Comparison of ENCODE assay signal across 8 cellular contexts in genomic region chr2:230411484-230412368, GRCh38. TPM values are rescaled to one million over a fixed set of nuclear protein-coding genes. Genes with fewer than 3 reads are reported as not detected.
DNase-seq lines count a peak whose midpoint lies in the region; ATAC-seq and TF ChIP-seq lines count a peak whose summit lies in the region.

No MANE protein-coding gene starts in this region.

- peaks cover 3% of the 10 kb centered on the region for H3K79me2 ChIP-seq in DOHH2 (ENCODE audit: control insufficient read depth, low read length)

- H4K20me1 ChIP-seq in DOHH2 (ENCODE audit: control insufficient read depth, insufficient read depth, low read depth, low read length), result no peaks in the 10 kb centered on the region

- no peaks in the 10 kb centered on the region for H3K9me3 ChIP-seq in DOHH2 (ENCODE audit: control insufficient read depth, insufficient read depth, low read length)
- no peaks in the 10 kb centered on the region for H3K9me3 ChIP-seq in adrenal gland (replicated peaks in 1 of 3)
- no peaks in the 10 kb centered on the region for H3K9me3 ChIP-seq in heart right ventricle

- H3F3A ChIP-seq in DOHH2 (ENCODE audit: control insufficient read depth, insufficient read depth), result peaks cover 6% of the 10 kb centered on the region

- ATAC-seq in GM21381 (IDR thresholded peaks at IDR 0.05; ENCODE audit: unreplicated experiment), result peak; percentile 68
- ATAC-seq in SK-N-SH treated with all-trans-retinoic acid at 6 μM for 48 hours, result peak; percentile 85
- ATAC-seq in heart right ventricle, result peak; percentile 79 to 85 (median 84)
- no peak for ATAC-seq in HG03025 (IDR thresholded peaks at IDR 0.05; ENCODE audit: low FRiP score, unreplicated experiment)

- DNase-seq in HT1080 (ENCODE audit: low read depth) (peak; percentile 66), adrenal gland (peak; percentile 71 to 80 (median 76)), heart right ventricle (peak; percentile 64 to 75), posterior cingulate gyrus (peak in 8 of 10 donors; percentile 30 to 93 (median 60))

- intact Hi-C loops in adrenal gland (cut with DNase I), result no loop called here
- intact Hi-C loops in heart right ventricle (cut with DNase I), result loop anchor here in 2 of 10 donors (5.0 to 10.0 kb wide), 2 partner anchors 36 to 187 kb away; partner anchors contain the start of gene SP140 (in 1 of the 2)
- intact Hi-C loops in posterior cingulate gyrus (cut with DNase I), result no loop called here

- H3K27me3 ChIP-seq in DOHH2 (ENCODE audit: control insufficient read depth, low read length), result peaks cover 4% of the 10 kb centered on the region; the same call in 1 of the 2 replicates
- H3K27me3 ChIP-seq in adrenal gland, result no peaks in the 10 kb centered on the region
- H3K27me3 ChIP-seq in heart right ventricle, result no peaks in the 10 kb centered on the region

- no peak for TF ChIP-seq CTCF in DOHH2 (IDR thresholded peaks at IDR 0.05; ENCODE audit: low read depth, low read length, poor library complexity, severe bottlenecking)
- peak in 1 of 6 experiments; percentile 11 for TF ChIP-seq CTCF in adrenal gland (IDR thresholded peaks at IDR 0.05)
- TF ChIP-seq CTCF in heart right ventricle (IDR thresholded peaks at IDR 0.05), result no peak

- no peaks in the 10 kb centered on the region for H3K9me2 ChIP-seq in DOHH2 (replicated peaks; ENCODE audit: control insufficient read depth, low read length)

- H3K4me3 ChIP-seq in DOHH2 (ENCODE audit: low read length) (peak overlapping the region; percentile 76), adrenal gland (peak overlapping the region in 3 of 4 donors; percentile 57 to 86 (median 69)), heart right ventricle (peak overlapping the region; percentile 57 to 88 (median 74))

- H3K27ac ChIP-seq in DOHH2 (ENCODE audit: low read depth, low read length), result no peak overlapping the region
- H3K27ac ChIP-seq in adrenal gland, result peak overlapping the region; percentile 84 to 98 (median 94)
- H3K27ac ChIP-seq in heart right ventricle, result peak overlapping the region; percentile 86 to 98 (median 96)

- 0 to 2% (median 1%) methylated on average over 16 to 61 of the region's 61 CpGs for WGBS in adrenal gland, 4 donors
- 1 to 2% methylated on average over 60 to 61 of the region's 61 CpGs for WGBS in heart right ventricle, 2 donors

- H3K4me1 ChIP-seq in DOHH2 (ENCODE audit: control insufficient read depth, low read length) (peaks cover 38% of the 10 kb centered on the region), adrenal gland (replicated peaks in 1 of 2) (peaks cover 13 to 26% of the 10 kb centered on the region in 2 donors), heart right ventricle (peaks cover 9 to 78% (median 42%) of the 10 kb centered on the region in 9 donors)

- H3K36me3 ChIP-seq in DOHH2 (ENCODE audit: control insufficient read depth, low read length) (peaks cover 3% of the 10 kb centered on the region; the same call in 1 of the 2 replicates), adrenal gland (replicated peaks in 1 of 2) (no peaks in the 10 kb centered on the region), heart right ventricle (no peaks in the 10 kb centered on the region)

- H3K4me2 ChIP-seq in DOHH2 (ENCODE audit: low read length), result peak overlapping the region; percentile 95

- TF ChIP-seq POLR2A in adrenal gland (IDR thresholded peaks at IDR 0.05), result peak; percentile 15 to 77

TF ChIP-seq in SK-N-SH treated with all-trans-retinoic acid at 6 μM for 48 hours, 23 proteins besides CTCF, POLR2A, EP300 and RAD21:
- TF ChIP-seq, protein P1, sequence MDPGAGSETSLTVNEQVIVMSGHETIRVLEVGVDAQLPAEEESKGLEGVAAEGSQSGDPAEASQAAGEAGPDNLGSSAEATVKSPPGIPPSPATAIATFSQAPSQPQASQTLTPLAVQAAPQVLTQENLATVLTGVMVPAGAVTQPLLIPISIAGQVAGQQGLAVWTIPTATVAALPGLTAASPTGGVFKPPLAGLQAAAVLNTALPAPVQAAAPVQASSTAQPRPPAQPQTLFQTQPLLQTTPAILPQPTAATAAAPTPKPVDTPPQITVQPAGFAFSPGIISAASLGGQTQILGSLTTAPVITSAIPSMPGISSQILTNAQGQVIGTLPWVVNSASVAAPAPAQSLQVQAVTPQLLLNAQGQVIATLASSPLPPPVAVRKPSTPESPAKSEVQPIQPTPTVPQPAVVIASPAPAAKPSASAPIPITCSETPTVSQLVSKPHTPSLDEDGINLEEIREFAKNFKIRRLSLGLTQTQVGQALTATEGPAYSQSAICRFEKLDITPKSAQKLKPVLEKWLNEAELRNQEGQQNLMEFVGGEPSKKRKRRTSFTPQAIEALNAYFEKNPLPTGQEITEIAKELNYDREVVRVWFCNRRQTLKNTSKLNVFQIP (CRISPR knock-in tag; IDR thresholded peaks at IDR 0.05; ENCODE audit: borderline replicate concordance, low read depth), result no peak
- TF ChIP-seq PPARA (CRISPR knock-in tag; IDR thresholded peaks at IDR 0.05; ENCODE audit: borderline replicate concordance) (no peak), ZNF70 (CRISPR knock-in tag; IDR thresholded peaks at IDR 0.05) (no peak), BACH2 (CRISPR knock-in tag; IDR thresholded peaks at IDR 0.05; ENCODE audit: borderline replicate concordance) (no peak), ZNF8 (CRISPR knock-in tag; IDR thresholded peaks at IDR 0.05) (no peak), OSR1 (CRISPR knock-in tag; IDR thresholded peaks at IDR 0.05) (no peak), ZC3H10 (CRISPR knock-in tag; IDR thresholded peaks at IDR 0.05) (no peak), ZFP3 (CRISPR knock-in tag; IDR thresholded peaks at IDR 0.05) (no peak), GLIS3 (CRISPR knock-in tag; IDR thresholded peaks at IDR 0.05) (no peak), CREB5 (CRISPR knock-in tag; IDR thresholded peaks at IDR 0.05; ENCODE audit: low read depth) (no peak), ZNF565 (CRISPR knock-in tag; conservative IDR thresholded peaks at IDR 0.05; ENCODE audit: low read depth) (no peak), ISL1 (CRISPR knock-in tag; IDR thresholded peaks at IDR 0.05) (no peak), ZFP30 (CRISPR knock-in tag; IDR thresholded peaks at IDR 0.05) (no peak), CSDC2 (CRISPR knock-in tag; IDR thresholded peaks at IDR 0.05) (no peak), SNAI2 (CRISPR knock-in tag; IDR thresholded peaks at IDR 0.05) (no peak), ESRRG (CRISPR knock-in tag; IDR thresholded peaks at IDR 0.05) (no peak)
- TF ChIP-seq, protein P2, sequence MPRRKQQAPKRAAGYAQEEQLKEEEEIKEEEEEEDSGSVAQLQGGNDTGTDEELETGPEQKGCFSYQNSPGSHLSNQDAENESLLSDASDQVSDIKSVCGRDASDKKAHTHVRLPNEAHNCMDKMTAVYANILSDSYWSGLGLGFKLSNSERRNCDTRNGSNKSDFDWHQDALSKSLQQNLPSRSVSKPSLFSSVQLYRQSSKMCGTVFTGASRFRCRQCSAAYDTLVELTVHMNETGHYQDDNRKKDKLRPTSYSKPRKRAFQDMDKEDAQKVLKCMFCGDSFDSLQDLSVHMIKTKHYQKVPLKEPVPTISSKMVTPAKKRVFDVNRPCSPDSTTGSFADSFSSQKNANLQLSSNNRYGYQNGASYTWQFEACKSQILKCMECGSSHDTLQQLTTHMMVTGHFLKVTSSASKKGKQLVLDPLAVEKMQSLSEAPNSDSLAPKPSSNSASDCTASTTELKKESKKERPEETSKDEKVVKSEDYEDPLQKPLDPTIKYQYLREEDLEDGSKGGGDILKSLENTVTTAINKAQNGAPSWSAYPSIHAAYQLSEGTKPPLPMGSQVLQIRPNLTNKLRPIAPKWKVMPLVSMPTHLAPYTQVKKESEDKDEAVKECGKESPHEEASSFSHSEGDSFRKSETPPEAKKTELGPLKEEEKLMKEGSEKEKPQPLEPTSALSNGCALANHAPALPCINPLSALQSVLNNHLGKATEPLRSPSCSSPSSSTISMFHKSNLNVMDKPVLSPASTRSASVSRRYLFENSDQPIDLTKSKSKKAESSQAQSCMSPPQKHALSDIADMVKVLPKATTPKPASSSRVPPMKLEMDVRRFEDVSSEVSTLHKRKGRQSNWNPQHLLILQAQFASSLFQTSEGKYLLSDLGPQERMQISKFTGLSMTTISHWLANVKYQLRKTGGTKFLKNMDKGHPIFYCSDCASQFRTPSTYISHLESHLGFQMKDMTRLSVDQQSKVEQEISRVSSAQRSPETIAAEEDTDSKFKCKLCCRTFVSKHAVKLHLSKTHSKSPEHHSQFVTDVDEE (CRISPR knock-in tag; IDR thresholded peaks at IDR 0.05), result no peak

RNA-seq across cellular contexts. Expression of gene SP100, which starts 4.3 kb away (rescaled TPM):
- total RNA-seq in HT1080 (2014; rRNA removed; shearing (Covaris generic)), result 60.3 and 71.5 TPM in 2 replicates
- 107 and 111 TPM in 2 replicates for polyA plus RNA-seq in HT1080 (2015; cell fraction: cytosol; rRNA removed)
- polyA plus RNA-seq in HT1080 (2015; cell fraction: nucleus; rRNA removed), result 119 and 123 TPM in 2 replicates
- 100 to 1,000 TPM in 6 of 8 donors, 10 to 100 TPM in 2; 59.2 to 147 (median 110) TPM for total RNA-seq in adrenal gland
- polyA plus RNA-seq in adrenal gland, result 10 to 100 TPM; 77.6 to 92.5 (median 82.0) TPM
- 100 to 1,000 TPM in 1 of 10 donors, 10 to 100 TPM in 9; 45.6 to 123 (median 58.4) TPM for total RNA-seq in heart right ventricle
- polyA plus RNA-seq in heart right ventricle, result 10 to 100 TPM; 20.3 to 58.2 TPM
